ENCODE assay signal across 8 cellular contexts in genomic region chr22:19109198-19110063, GRCh38. TPM values are rescaled to one million over a fixed set of nuclear protein-coding genes. Genes with fewer than 3 reads are reported as not detected.
A peak's percentile ranks its signal among the peaks of the same experiment; 100 is the strongest.
DNase-seq lines count a peak whose midpoint lies in the region; ATAC-seq and TF ChIP-seq lines count a peak whose summit lies in the region.

No MANE protein-coding gene starts in this region.

- peak; percentile 79 for ATAC-seq in GM19455 (IDR thresholded peaks at IDR 0.05; ENCODE audit: unreplicated experiment)
- ATAC-seq in HG03571 (IDR thresholded peaks at IDR 0.05; ENCODE audit: unreplicated experiment), result peak; percentile 81
- no peak for ATAC-seq in WTC11

- H3K27me3 ChIP-seq in BLaER1 treated with 17β-estradiol and CSF1 and Interleukin-3, amounts not matched to agents 10 nM and 100 nM, result no peaks in the 10 kb centered on the region
- H3K27me3 ChIP-seq in BE2C, result no peaks in the 10 kb centered on the region

- peak overlapping the region; percentile 59 to 94 (median 80) for H3K4me2 ChIP-seq in BLaER1 treated with 17β-estradiol and CSF1 and Interleukin-3, amounts not matched to agents 10 nM and 100 nM

- TF ChIP-seq CTCF in WTC11 (IDR thresholded peaks at IDR 0.05), result no peak
- TF ChIP-seq CTCF in endothelial cell (IDR thresholded peaks at IDR 0.05; ENCODE audit: unreplicated experiment), result no peak
- no peak for TF ChIP-seq CTCF in osteocyte (IDR thresholded peaks at IDR 0.05)
- TF ChIP-seq CTCF in BE2C (IDR thresholded peaks at IDR 0.05; ENCODE audit: low read depth, low read length), result no peak

- H3K27ac ChIP-seq in BLaER1 treated with 17β-estradiol and CSF1 and Interleukin-3, amounts not matched to agents 10 nM and 100 nM, result peak overlapping the region; percentile 39 to 91 (median 89); a peak in 21 of 22 replicates

- POLR2A ChIA-PET in WTC11 (lab: Charles Lee), result interaction anchor here (1.0 to 1.1 kb wide), 2 partner anchors 13 to 35 kb away, joined by 3 to 4 read pairs; partner anchors contain the start of genes DGCR2 and ESS2

- H3K4me1 Mint-ChIP-seq in WTC11, result peaks cover 22% of the 10 kb centered on the region
- H3K4me1 Mint-ChIP-seq in endothelial cell (ENCODE audit: unreplicated experiment), result peaks cover 15% of the 10 kb centered on the region
- peaks cover 26% of the 10 kb centered on the region for H3K4me1 Mint-ChIP-seq in osteocyte (ENCODE audit: unreplicated experiment)

- H3K4me3 Mint-ChIP-seq in WTC11 (no peak overlapping the region), endothelial cell (ENCODE audit: unreplicated experiment) (no peak overlapping the region), osteocyte (ENCODE audit: unreplicated experiment) (no peak overlapping the region)

- H3K9ac ChIP-seq in BLaER1 treated with 17β-estradiol and CSF1 and Interleukin-3, amounts not matched to agents 10 nM and 100 nM, result peak overlapping the region in 10 of 11 experiments; percentile 22 to 80 (median 74); a peak in 19 of 22 replicates

- no peak for DNase-seq in WTC11 (ENCODE audit: low spot score)
- DNase-seq in endothelial cell (ENCODE audit: low spot score), result no peak
- no peak for DNase-seq in osteocyte (ENCODE audit: extremely low spot score, unreplicated experiment)
- no peak for DNase-seq in BE2C
- no peak for DNase-seq in cerebellar cortex (ENCODE audit: low spot score)

- H4K20me1 ChIP-seq in BLaER1 treated with 17β-estradiol and CSF1 and Interleukin-3, amounts not matched to agents 10 nM and 100 nM, result peaks cover 28 to 95% (median 68%) of the 10 kb centered on the region in 11 experiments

- CTCF ChIA-PET in WTC11 (lab: Charles Lee), result interaction anchor here (0.9 to 2.5 kb wide), 5 partner anchors 9 to 69 kb away, joined by 3 to 14 read pairs (median 3); partner anchors contain the start of genes ESS2 and SLC25A1

- H3K36me3 Mint-ChIP-seq in WTC11, result no peaks in the 10 kb centered on the region
- no peaks in the 10 kb centered on the region for H3K36me3 Mint-ChIP-seq in endothelial cell (ENCODE audit: low read depth, unreplicated experiment)
- no peaks in the 10 kb centered on the region for H3K36me3 Mint-ChIP-seq in osteocyte (ENCODE audit: unreplicated experiment)

- H3K27me3 Mint-ChIP-seq in WTC11 (ENCODE audit: low read depth) (no peaks in the 10 kb centered on the region), endothelial cell (ENCODE audit: unreplicated experiment) (no peaks in the 10 kb centered on the region), osteocyte (ENCODE audit: unreplicated experiment) (no peaks in the 10 kb centered on the region)

- peaks cover 52 to 94% (median 78%) of the 10 kb centered on the region in 10 experiments for H3K4me1 ChIP-seq in BLaER1 treated with 17β-estradiol and CSF1 and Interleukin-3, amounts not matched to agents 10 nM and 100 nM
- H3K4me1 ChIP-seq in BE2C, result no peaks in the 10 kb centered on the region

- peaks cover 5 to 66% (median 34%) of the 10 kb centered on the region in 11 experiments; a peak in 20 of 22 replicates for H3K36me3 ChIP-seq in BLaER1 treated with 17β-estradiol and CSF1 and Interleukin-3, amounts not matched to agents 10 nM and 100 nM
- H3K36me3 ChIP-seq in BE2C, result peaks cover 6% of the 10 kb centered on the region; the same call in 1 of the 2 replicates

- peak overlapping the region in 6 of 10 experiments; percentile 3 to 45 (median 29); a peak in 10 of 20 replicates for H3K4me3 ChIP-seq in BLaER1 treated with 17β-estradiol and CSF1 and Interleukin-3, amounts not matched to agents 10 nM and 100 nM
- H3K4me3 ChIP-seq in BE2C (ENCODE audit: low read depth, low read length), result no peak overlapping the region

- H3K9me3 Mint-ChIP-seq in WTC11, result no peaks in the 10 kb centered on the region
- no peaks in the 10 kb centered on the region for H3K9me3 Mint-ChIP-seq in endothelial cell (ENCODE audit: unreplicated experiment)
- no peaks in the 10 kb centered on the region for H3K9me3 Mint-ChIP-seq in osteocyte (ENCODE audit: unreplicated experiment)

- H3K27ac Mint-ChIP-seq in WTC11 (peak overlapping the region; percentile 55), endothelial cell (ENCODE audit: unreplicated experiment) (peak overlapping the region; percentile 43), osteocyte (ENCODE audit: unreplicated experiment) (peak overlapping the region; percentile 46)

- H3K9me3 ChIP-seq in BLaER1 treated with 17β-estradiol and CSF1 and Interleukin-3, amounts not matched to agents 10 nM and 100 nM (replicated peaks in 1 of 11), result no peaks in the 10 kb centered on the region
- no peaks in the 10 kb centered on the region for H3K9me3 ChIP-seq in BE2C

TF ChIP-seq in WTC11, 78 proteins besides CTCF, POLR2A, EP300 and RAD21:
- TF ChIP-seq GABPB1 (CRISPR knock-in tag; IDR thresholded peaks at IDR 0.05) (peak; percentile 53), FOXP1 (CRISPR knock-in tag; IDR thresholded peaks at IDR 0.05; ENCODE audit: borderline replicate concordance) (no peak)
TF ChIP-seq in WTC11: peak in this region for 1.

RNA-seq across cellular contexts. Expression of gene DGCR2, which starts 12.8 kb away (rescaled TPM):
- total RNA-seq in WTC11 (2021) (56.8 to 64.2 TPM (median 60.3 TPM) in 3 replicates), endothelial cell (ENCODE audit: unreplicated experiment) (46.7 TPM), osteocyte (64.4 and 66.3 TPM in 2 replicates)
- 69.5 TPM for polyA plus RNA-seq in BE2C (2012; ENCODE audit: insufficient read depth, insufficient read length, low read depth)

RNA-seq across cellular contexts. Expression of gene TSSK2, which starts 21.7 kb away (rescaled TPM):
- total RNA-seq in WTC11 (2021) (not detected in 3 replicates), endothelial cell (ENCODE audit: unreplicated experiment) (not detected), osteocyte (not detected in 2 replicates)
- polyA plus RNA-seq in BE2C (2012; ENCODE audit: insufficient read depth, insufficient read length, low read depth), result 6.5 TPM

RNA-seq across cellular contexts. Expression of gene ESS2, which starts 35.0 kb away (rescaled TPM):
- total RNA-seq in WTC11 (2021), result 18.0 to 19.3 TPM (median 18.3 TPM) in 3 replicates
- total RNA-seq in endothelial cell (ENCODE audit: unreplicated experiment), result 19.1 TPM
- 21.6 TPM in 2 replicates for total RNA-seq in osteocyte
- 40.2 TPM for polyA plus RNA-seq in BE2C (2012; ENCODE audit: insufficient read depth, insufficient read length, low read depth)

RNA-seq across cellular contexts. Expression of gene GSC2, which starts 40.7 kb away (rescaled TPM):
- total RNA-seq in WTC11 (2021) (0.44 to 0.68 TPM in 2 of 3 replicates, not detected in the other), endothelial cell (ENCODE audit: unreplicated experiment) (not detected), osteocyte (not detected in 2 replicates)
- not detected for polyA plus RNA-seq in BE2C (2012; ENCODE audit: insufficient read depth, insufficient read length, low read depth)
